In genomic region chr1:155167166-155168104, GRCh38 we compare ENCODE assay signal across 8 cellular contexts.
DNase-seq lines count a peak whose midpoint lies in the region; ATAC-seq lines count a peak whose summit lies in the region.

No MANE protein-coding gene starts in this region.

- H3K4me3 Mint-ChIP-seq in central memory CD8-positive, alpha-beta T cell = peak overlapping the region; percentile 49

- no peak overlapping the region for H3K27ac Mint-ChIP-seq in central memory CD8-positive, alpha-beta T cell (ENCODE audit: low read depth)

- peak; percentile 92 for DNase-seq in COLO668 (lab: John Stamatoyannopoulos, UW; ENCODE audit: unreplicated experiment)
- DNase-seq in NCI-H446 treated with DMSO at 0.1 percent for 48 hours (lab: John Stamatoyannopoulos, UW) = peak; percentile 54
- peak; percentile 72 to 83 for DNase-seq in central memory CD8-positive, alpha-beta T cell (ENCODE audit: low spot score in 2 of 2)
- DNase-seq in islet precursor cell = peak; percentile 94
- peak; percentile 74 for DNase-seq in stimulated activated CD4-positive, alpha-beta T cell treated with anti-CD3 and anti-CD28 coated beads, Interleukin-15, amount 100 ng/mL, for 1 hour (ENCODE audit: low read depth in 1 of 2, low spot score in 1 of 2)

- no peaks in the 10 kb centered on the region for H3K27me3 Mint-ChIP-seq in central memory CD8-positive, alpha-beta T cell

- peaks cover 15% of the 10 kb centered on the region for H3K4me1 Mint-ChIP-seq in central memory CD8-positive, alpha-beta T cell

- ATAC-seq in HG02885 (IDR thresholded peaks at IDR 0.05; ENCODE audit: poor library complexity, unreplicated experiment) = peak; percentile 56
- peak; percentile 72 to 79 for ATAC-seq in activated CD4-positive, CD25-positive, alpha-beta regulatory T cell treated with anti-CD3 and anti-CD28 coated beads, Interleukin-2, amount 50 U/mL, for 24 hours
- peak; percentile 76 for ATAC-seq in central memory CD8-positive, alpha-beta T cell (replicated peaks; ENCODE audit: extremely low read depth, poor library complexity, severe bottlenecking)
- no peak for ATAC-seq in HG02973 (IDR thresholded peaks at IDR 0.05; ENCODE audit: unreplicated experiment)

- peaks cover 19% of the 10 kb centered on the region for H3K36me3 Mint-ChIP-seq in central memory CD8-positive, alpha-beta T cell (ENCODE audit: insufficient read depth)

- H3K9me3 Mint-ChIP-seq in central memory CD8-positive, alpha-beta T cell = no peaks in the 10 kb centered on the region
